Comparison of ENCODE assay signal across 9 cellular contexts in the genomic region with DNA sequence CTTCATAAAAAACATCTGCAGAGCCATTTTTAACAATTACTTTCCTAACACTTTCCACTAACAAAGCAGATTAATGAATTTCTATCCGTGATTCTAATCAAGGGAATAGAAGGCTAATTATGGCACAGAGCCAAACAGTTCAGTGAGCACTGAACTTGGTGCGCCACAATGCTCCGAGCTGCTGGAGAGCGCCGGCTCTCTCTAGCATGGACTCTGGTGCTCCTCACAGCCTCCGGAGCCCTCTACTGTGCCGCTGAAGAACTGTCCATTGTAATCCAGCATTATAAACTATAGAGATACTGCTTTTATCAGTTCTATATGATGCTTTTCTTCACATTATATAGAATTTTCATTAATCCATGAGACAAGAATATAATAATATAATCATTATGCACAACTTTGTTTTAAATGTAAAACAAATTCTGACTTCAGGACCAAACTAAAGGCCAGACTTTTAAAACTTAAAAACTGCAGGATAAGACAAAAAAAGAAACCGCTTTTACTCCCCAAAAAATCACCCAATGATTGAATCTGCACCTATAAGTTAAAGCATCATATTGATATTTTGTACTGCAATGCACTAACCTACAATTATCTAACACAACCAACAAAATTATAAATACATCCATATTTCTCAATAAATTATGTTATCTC.
DNase-seq lines count a peak whose midpoint lies in the region; ATAC-seq and TF ChIP-seq lines count a peak whose summit lies in the region.
"Had no signal": no experiment of that assay in that cellular context is flagged by ENCODE, and none has a peak within 500 bp of the region (broad histone marks: within the 10 kb centered on the region; RNA-seq: fewer than 3 reads in every experiment).

No MANE protein-coding gene starts in this region.

- peaks cover 2% of the 10 kb centered on the region for H3K9me3 Mint-ChIP-seq in endodermal cell
- H3K9me3 Mint-ChIP-seq in mesothelial cell of epicardium, result peaks cover 6% of the 10 kb centered on the region
- peaks cover 6 to 12% of the 10 kb centered on the region in 2 donors for H3K9me3 Mint-ChIP-seq in effector memory CD8-positive, alpha-beta T cell

- H3K27ac Mint-ChIP-seq in endodermal cell (no peak overlapping the region), mesothelial cell of epicardium (no peak overlapping the region)
- H3K27ac Mint-ChIP-seq in effector memory CD8-positive, alpha-beta T cell, result no peak overlapping the region
- H3K27ac Mint-ChIP-seq: stimulated activated naive CD8-positive, alpha-beta T cell treated with anti-CD3 and anti-CD28 coated beads, Interleukin-15, Interleukin-2, amounts not matched to agents 100 ng/mL and 50 ng/mL, for 24 hours had no signal

- peaks cover 15% of the 10 kb centered on the region for H3K4me1 Mint-ChIP-seq in endodermal cell
- peaks cover 4% of the 10 kb centered on the region for H3K4me1 Mint-ChIP-seq in mesothelial cell of epicardium
- peaks cover 0 to 1% of the 10 kb centered on the region in 2 donors for H3K4me1 Mint-ChIP-seq in effector memory CD8-positive, alpha-beta T cell (ENCODE audit: low read depth in 2 of 2)

- peak; percentile 70 for TF ChIP-seq CTCF in A673 (conservative IDR thresholded peaks at IDR 0.05; ENCODE audit: low read depth, low read length)
- peak; percentile 81 for TF ChIP-seq CTCF in endodermal cell (conservative IDR thresholded peaks at IDR 0.05)
- TF ChIP-seq CTCF in mesothelial cell of epicardium (IDR thresholded peaks at IDR 0.05; ENCODE audit: unreplicated experiment), result peak; percentile 28

- DNase-seq in A673 (ENCODE audit: low spot score), result peak; percentile 75
- peak; percentile 30 for DNase-seq in NT2/D1 (ENCODE audit: low read depth, low spot score)
- DNase-seq in endodermal cell, result peak; percentile 75
- peak; percentile 22 to 56 for DNase-seq in mesothelial cell of epicardium (ENCODE audit: low spot score in 2 of 2, unreplicated experiment in 2 of 2)
- no peak for DNase-seq in NCI-H1436 (lab: John Stamatoyannopoulos, UW)
- no peak for DNase-seq in effector memory CD8-positive, alpha-beta T cell

- no TSS peak for BruUV-seq in A673 (replicated peaks; lab: Mats Ljungman, UMichigan)

- ATAC-seq in HG03103 (IDR thresholded peaks at IDR 0.05; ENCODE audit: low read depth, unreplicated experiment) (peak; percentile 55), GM18907 (IDR thresholded peaks at IDR 0.05; ENCODE audit: unreplicated experiment) (no peak)
- no peak for ATAC-seq in effector memory CD8-positive, alpha-beta T cell (replicated peaks)

- POLR2A ChIA-PET in A673 (lab: Charles Lee; ENCODE audit: low non-redundant PET), result no interaction called here

- 33 to 57% methylated on average over 1 to 8 of the region's 8 CpGs for WGBS in endodermal cell (ENCODE audit: insufficient coverage in 1 of 2, insufficient read length in 1 of 2), 2 experiments

- intact Hi-C loops in A673 (cut with micrococcal nuclease; ENCODE audit: unreplicated experiment), result no loop called here

- H3K9me3 ChIP-seq in A673 (ENCODE audit: low read depth, low read length, poor library complexity, severe bottlenecking), result peaks cover 6% of the 10 kb centered on the region
- peaks cover 12% of the 10 kb centered on the region; the same call in 1 of the 2 replicates for H3K9me3 ChIP-seq in NT2/D1 (ENCODE audit: insufficient read depth, low read length)
- peaks cover 25% of the 10 kb centered on the region for H3K9me3 ChIP-seq in endodermal cell (ENCODE audit: control insufficient read depth, low read length)

- H3K4me3 ChIP-seq in A673 (ENCODE audit: low read depth, low read length, poor library complexity, severe bottlenecking) (no peak overlapping the region), NT2/D1 (ENCODE audit: insufficient read length, low read depth) (no peak overlapping the region), endodermal cell (ENCODE audit: low read length) (no peak overlapping the region)

- peaks cover 32% of the 10 kb centered on the region for H3K36me3 Mint-ChIP-seq in endodermal cell (ENCODE audit: low read depth)
- H3K36me3 Mint-ChIP-seq in mesothelial cell of epicardium, result peaks cover 15% of the 10 kb centered on the region
- peaks cover 4% of the 10 kb centered on the region for H3K36me3 Mint-ChIP-seq in effector memory CD8-positive, alpha-beta T cell (ENCODE audit: insufficient read depth)

- CTCF ChIA-PET in A673 (lab: Charles Lee), result no interaction called here

- H3K27me3 ChIP-seq in A673 (replicated peaks; ENCODE audit: insufficient read depth, low read depth, low read length, poor library complexity), result no peaks in the 10 kb centered on the region
- H3K27me3 ChIP-seq in NT2/D1 (ENCODE audit: insufficient read depth, insufficient read length), result no peaks in the 10 kb centered on the region
- H3K27me3 ChIP-seq in endodermal cell (ENCODE audit: control insufficient read depth, insufficient read depth, low read length, poor library complexity, severe bottlenecking), result no peaks in the 10 kb centered on the region

- H3K27ac ChIP-seq in A673 (ENCODE audit: low read depth, low read length, poor library complexity, severe bottlenecking), result no peak overlapping the region
- no peak overlapping the region for H3K27ac ChIP-seq in endodermal cell (ENCODE audit: low read depth, low read length)

- H3K36me3 ChIP-seq in A673 (ENCODE audit: insufficient read depth, low read length, poor library complexity, severe bottlenecking) (no peaks in the 10 kb centered on the region), NT2/D1 (ENCODE audit: insufficient read depth, insufficient read length, low read length) (peaks cover 6% of the 10 kb centered on the region), endodermal cell (ENCODE audit: control insufficient read depth, insufficient read depth, low read length) (peaks cover 44% of the 10 kb centered on the region)

- H3K4me1 ChIP-seq in A673 (ENCODE audit: insufficient read depth, low read length, poor library complexity, severe bottlenecking) (no peaks in the 10 kb centered on the region), NT2/D1 (ENCODE audit: insufficient read depth, insufficient read length) (peaks cover 2% of the 10 kb centered on the region), endodermal cell (ENCODE audit: control insufficient read depth, insufficient read depth, low read length) (peaks cover 5% of the 10 kb centered on the region)

- H3K9ac ChIP-seq in NT2/D1 (ENCODE audit: insufficient read length, low read depth) (no peak overlapping the region), endodermal cell (ENCODE audit: extremely low read depth, low read length, poor library complexity, severe bottlenecking) (no peak overlapping the region)

- H3K4me3 Mint-ChIP-seq in endodermal cell (no peak overlapping the region), mesothelial cell of epicardium (no peak overlapping the region)
- H3K4me3 Mint-ChIP-seq in effector memory CD8-positive, alpha-beta T cell, result no peak overlapping the region
- H3K4me3 Mint-ChIP-seq: stimulated activated naive CD8-positive, alpha-beta T cell treated with anti-CD3 and anti-CD28 coated beads, Interleukin-15, Interleukin-2, amounts not matched to agents 100 ng/mL and 50 ng/mL, for 24 hours had no signal

- H3K27me3 Mint-ChIP-seq in endodermal cell (ENCODE audit: insufficient read depth) (no peaks in the 10 kb centered on the region), mesothelial cell of epicardium (ENCODE audit: low read depth) (no peaks in the 10 kb centered on the region)
- H3K27me3 Mint-ChIP-seq in effector memory CD8-positive, alpha-beta T cell, result no peaks in the 10 kb centered on the region
- H3K27me3 Mint-ChIP-seq: stimulated activated naive CD8-positive, alpha-beta T cell treated with anti-CD3 and anti-CD28 coated beads, Interleukin-15, Interleukin-2, amounts not matched to agents 100 ng/mL and 50 ng/mL, for 24 hours had no signal

Comparison
In these comparisons a context has a peak if more than half of its experiments do, and no peak if none do; other contexts are left out.
1. DNase-seq: peak in A673 (single experiment), NT2/D1 (single experiment), endodermal cell (single experiment) and mesothelial cell of epicardium (2 of 2); none in NCI-H1436 (single experiment) and effector memory CD8-positive, alpha-beta T cell (0 of 3).
2. CTCF ChIP-seq: peak in every context shown above with its lines; median percentile 81 in endodermal cell; 70 in A673; 28 in mesothelial cell of epicardium.